ENCODE assay signal across 8 cellular contexts in the genomic region with DNA sequence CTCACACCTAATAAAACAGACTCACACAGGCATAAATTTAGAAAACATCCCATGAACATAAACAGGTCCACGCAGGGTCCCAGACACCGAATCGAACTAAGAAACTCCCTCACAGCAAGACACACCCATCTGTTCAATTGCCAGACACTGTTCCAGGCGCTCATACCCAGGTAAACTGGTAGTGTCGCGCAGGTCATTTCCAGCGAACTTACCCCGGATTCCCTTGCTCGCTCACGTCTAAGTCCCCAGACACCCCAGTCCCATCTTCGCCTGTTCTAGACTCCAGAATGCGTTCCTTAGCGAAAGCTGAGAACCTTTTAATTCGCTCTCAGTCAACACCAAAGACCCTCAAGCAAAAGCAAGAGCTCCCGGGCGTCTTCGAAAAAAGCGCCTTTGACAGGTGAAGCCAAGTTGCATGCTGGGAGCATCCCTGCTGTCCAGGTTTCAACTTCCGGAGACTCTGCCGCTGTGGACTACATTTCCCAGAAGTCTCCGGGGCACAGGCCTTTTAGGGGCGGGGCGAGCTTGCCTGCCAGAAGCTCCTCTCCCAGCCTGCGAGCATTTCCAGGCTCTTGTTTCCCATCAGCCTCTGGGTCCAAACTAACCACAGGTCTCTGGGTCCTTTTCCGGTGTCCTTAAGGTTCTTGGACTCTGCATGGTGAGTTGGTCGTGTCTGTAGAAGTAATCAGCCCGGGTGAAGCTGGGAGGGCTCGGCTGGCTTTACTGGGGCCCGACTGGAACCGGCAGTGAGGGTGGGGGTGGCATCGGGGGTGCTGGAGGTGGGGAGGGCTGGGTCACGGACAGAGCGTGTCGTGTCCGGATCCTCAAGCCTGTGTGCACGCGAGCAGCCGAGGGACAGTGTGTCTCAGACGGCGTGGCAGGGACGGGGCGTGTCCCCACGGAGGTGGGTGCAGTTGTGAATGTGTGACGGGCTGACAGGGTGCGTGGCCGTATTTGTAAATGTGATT. TPM values are rescaled to one million over a fixed set of nuclear protein-coding genes. Genes with fewer than 3 reads are reported as not detected.
DNase-seq lines count a peak whose midpoint lies in the region; ATAC-seq, FAIRE-seq and TF ChIP-seq lines count a peak whose summit lies in the region.

Gene ZNF283 (plus strand): TSS at position 535 of the 968 bp plus-strand sequence. CDS start 6,184 bp downstream, outside the sequence.

- no peaks in the 10 kb centered on the region for H3K9me3 ChIP-seq in WERI-Rb-1 (ENCODE audit: severe bottlenecking)
- peaks cover 2% of the 10 kb centered on the region for H3K9me3 ChIP-seq in small intestine (ENCODE audit: control insufficient read depth, low read depth)

- ATAC-seq in HG02970 (IDR thresholded peaks at IDR 0.05; ENCODE audit: low FRiP score, unreplicated experiment): peak; percentile 81
- no peak for ATAC-seq in GM21367 (IDR thresholded peaks at IDR 0.05; ENCODE audit: unreplicated experiment)

- DNase-seq in GM12892 (ENCODE audit: insufficient read length) (peak; percentile 56), NCI-H2171 treated with DMSO at 0.1 percent for 48 hours (lab: John Stamatoyannopoulos, UW) (peak; percentile 88), WERI-Rb-1 (peak; percentile 95), caudate nucleus (lab: John Stamatoyannopoulos, UW) (peak; percentile 41 to 97 (median 88)), immature natural killer cell (peak; percentile 74 to 76 (median 75)), small intestine (peak; percentile 97)

- peak within 1 kb of the TSS; percentile 47 to 85 (median 76) for H3K27ac Mint-ChIP-seq in immature natural killer cell

- FAIRE-seq in GM12892 (lab: Jason Lieb, UNC): peak; percentile 76
- no peak for FAIRE-seq in small intestine (lab: Jason Lieb, UNC)

- H3K27me3 ChIP-seq in WERI-Rb-1 (ENCODE audit: insufficient read depth, low read depth, severe bottlenecking): no peaks in the 10 kb centered on the region
- H3K27me3 ChIP-seq in small intestine (ENCODE audit: control insufficient read depth in 2 of 2, insufficient read depth in 2 of 2, low read length in 2 of 2): no peaks in the 10 kb centered on the region

- H3K4me3 ChIP-seq in WERI-Rb-1 (ENCODE audit: low read depth, low read length) (peak within 1 kb of the TSS; percentile 64), small intestine (ENCODE audit: low read depth in 1 of 2, low read length in 2 of 2) (peak within 1 kb of the TSS; percentile 55 to 79)

- 7 to 15% (median 12%) methylated on average over 46 of the region's 46 CpGs for WGBS in small intestine, 3 donors

- peak; percentile 46; the same call in 1 of the 2 replicates for TF ChIP-seq POLR2A in GM12892 (IDR thresholded peaks at IDR 0.05; ENCODE audit: low read depth, low read length)

- H3K36me3 ChIP-seq in WERI-Rb-1: peaks cover 23% of the 10 kb centered on the region
- peaks cover 5 to 10% of the 10 kb centered on the region in 2 donors for H3K36me3 ChIP-seq in small intestine (ENCODE audit: control insufficient read depth in 2 of 2, insufficient read depth in 2 of 2, low read length in 2 of 2)

- no peaks in the 10 kb centered on the region for H3K9me3 Mint-ChIP-seq in immature natural killer cell

- peaks cover 21 to 22% of the 10 kb centered on the region in 2 donors for H3K4me1 Mint-ChIP-seq in immature natural killer cell

- TF ChIP-seq CTCF in WERI-Rb-1 (IDR thresholded peaks at IDR 0.05; ENCODE audit: low read depth, low read length): no peak

- peaks cover 6 to 15% (median 8%) of the 10 kb centered on the region in 3 donors for H3K27me3 Mint-ChIP-seq in immature natural killer cell (ENCODE audit: low read depth in 3 of 3)

- H3K27ac ChIP-seq in WERI-Rb-1 (peak within 1 kb of the TSS; percentile 36; the same call in 1 of the 2 replicates), caudate nucleus (ENCODE audit: low read depth, low read length) (no peak within 1 kb of the TSS), small intestine (ENCODE audit: low read depth in 1 of 2, low read length in 1 of 2) (peak within 1 kb of the TSS; percentile 24 to 63)

- peaks cover 7 to 16% (median 14%) of the 10 kb centered on the region in 3 donors for H3K36me3 Mint-ChIP-seq in immature natural killer cell

- H3K4me1 ChIP-seq in small intestine (ENCODE audit: control insufficient read depth in 2 of 2, insufficient read depth in 1 of 2, low read depth in 1 of 2, low read length in 1 of 2): peaks cover 0 to 3% of the 10 kb centered on the region in 2 donors

- peak within 1 kb of the TSS; percentile 89 to 93 (median 90) for H3K4me3 Mint-ChIP-seq in immature natural killer cell

RNA-seq across cellular contexts. Expression of gene ZNF283, which starts in this region (rescaled TPM):
- 8.4 TPM for polyA plus RNA-seq in GM12892 (2012; ENCODE audit: missing spikeins)
- polyA plus RNA-seq in immature natural killer cell (1 to 10 TPM in 2 of 3 donors, not detected in 1; 1.7 to 3.2 TPM), small intestine (1 to 10 TPM; 1.3 to 3.5 (median 2.8) TPM)
